In the genomic region with DNA sequence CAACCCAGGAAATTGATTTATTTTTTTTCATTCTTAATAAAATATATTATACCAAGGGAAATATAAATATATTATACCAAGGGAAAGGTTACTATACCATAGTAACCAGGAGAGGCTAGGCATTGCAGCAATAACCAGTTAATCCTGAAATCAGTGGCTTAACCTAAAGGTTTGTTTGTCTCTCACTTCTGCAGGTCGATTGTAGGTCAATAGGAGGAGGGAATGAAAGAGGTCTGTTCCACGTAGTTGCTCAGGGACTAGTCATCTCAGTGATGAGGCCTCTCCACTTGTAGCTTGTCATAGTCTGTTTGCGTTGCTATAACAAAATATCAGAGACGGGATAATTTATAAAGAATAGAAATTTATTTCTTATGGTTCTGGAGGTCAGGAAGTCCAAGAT, we compare ENCODE assay signal across 1 cellular context.
TF ChIP-seq lines count a peak whose summit lies in the region.

No MANE protein-coding gene starts in this region.

TF ChIP-seq in H1, 55 proteins besides CTCF, POLR2A, EP300 and RAD21 (continued from another document):
- no peak for TF ChIP-seq YY1 (IDR thresholded peaks at IDR 0.05; ENCODE audit: low read depth, low read length)
- TF ChIP-seq CHD1 (IDR thresholded peaks at IDR 0.05; ENCODE audit: low read depth, low read length): no peak
- TF ChIP-seq TBP (IDR thresholded peaks at IDR 0.05; ENCODE audit: low read depth, low read length): no peak
- TF ChIP-seq, protein P1, sequence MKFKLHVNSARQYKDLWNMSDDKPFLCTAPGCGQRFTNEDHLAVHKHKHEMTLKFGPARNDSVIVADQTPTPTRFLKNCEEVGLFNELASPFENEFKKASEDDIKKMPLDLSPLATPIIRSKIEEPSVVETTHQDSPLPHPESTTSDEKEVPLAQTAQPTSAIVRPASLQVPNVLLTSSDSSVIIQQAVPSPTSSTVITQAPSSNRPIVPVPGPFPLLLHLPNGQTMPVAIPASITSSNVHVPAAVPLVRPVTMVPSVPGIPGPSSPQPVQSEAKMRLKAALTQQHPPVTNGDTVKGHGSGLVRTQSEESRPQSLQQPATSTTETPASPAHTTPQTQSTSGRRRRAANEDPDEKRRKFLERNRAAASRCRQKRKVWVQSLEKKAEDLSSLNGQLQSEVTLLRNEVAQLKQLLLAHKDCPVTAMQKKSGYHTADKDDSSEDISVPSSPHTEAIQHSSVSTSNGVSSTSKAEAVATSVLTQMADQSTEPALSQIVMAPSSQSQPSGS (IDR thresholded peaks at IDR 0.05; ENCODE audit: low read length): no peak
- no peak for TF ChIP-seq TCF12 (IDR thresholded peaks at IDR 0.05; ENCODE audit: low read depth, low read length)
- TF ChIP-seq, protein P2, sequence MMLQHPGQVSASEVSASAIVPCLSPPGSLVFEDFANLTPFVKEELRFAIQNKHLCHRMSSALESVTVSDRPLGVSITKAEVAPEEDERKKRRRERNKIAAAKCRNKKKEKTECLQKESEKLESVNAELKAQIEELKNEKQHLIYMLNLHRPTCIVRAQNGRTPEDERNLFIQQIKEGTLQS (IDR thresholded peaks at IDR 0.05; ENCODE audit: insufficient read depth, low read depth, low read length): no peak
- no peak for TF ChIP-seq BACH1 (IDR thresholded peaks at IDR 0.05; ENCODE audit: low read length)
- no peak for TF ChIP-seq CHD2 (IDR thresholded peaks at IDR 0.05; ENCODE audit: low read length)
- TF ChIP-seq EZH2 (IDR thresholded peaks at IDR 0.05; ENCODE audit: low read depth, low read length, severe bottlenecking): no peak
